Comparison of ENCODE assay signal across 1 cellular context in the genomic region with DNA sequence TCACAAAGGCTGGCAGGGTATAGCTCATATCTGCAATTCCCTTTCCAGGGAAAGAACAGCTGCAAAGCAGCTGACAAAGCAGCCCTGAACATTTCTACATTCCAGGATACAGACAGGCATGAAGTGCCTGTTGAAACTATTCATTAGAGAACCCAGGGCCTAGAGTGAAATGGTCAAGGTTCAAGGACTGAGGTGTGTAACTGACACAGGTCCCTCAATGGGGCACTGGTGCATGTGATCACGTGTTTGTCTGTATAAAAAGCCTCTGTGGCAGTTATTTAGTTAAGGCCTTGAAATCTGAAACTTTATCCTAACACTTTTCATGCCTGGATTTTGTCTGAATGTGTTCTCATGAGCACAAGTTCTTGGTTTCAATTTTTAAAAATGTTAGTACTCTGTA.
TF ChIP-seq lines count a peak whose summit lies in the region.

No MANE protein-coding gene starts in this region.

TF ChIP-seq in HepG2, 621 proteins besides CTCF, POLR2A, EP300 and RAD21 (continued from another document and continues in another):
- TF ChIP-seq ZMAT3 (CRISPR knock-in tag; conservative IDR thresholded peaks at IDR 0.05), result no peak; the same call in 1 of the 2 replicates
- TF ChIP-seq, protein P1, sequence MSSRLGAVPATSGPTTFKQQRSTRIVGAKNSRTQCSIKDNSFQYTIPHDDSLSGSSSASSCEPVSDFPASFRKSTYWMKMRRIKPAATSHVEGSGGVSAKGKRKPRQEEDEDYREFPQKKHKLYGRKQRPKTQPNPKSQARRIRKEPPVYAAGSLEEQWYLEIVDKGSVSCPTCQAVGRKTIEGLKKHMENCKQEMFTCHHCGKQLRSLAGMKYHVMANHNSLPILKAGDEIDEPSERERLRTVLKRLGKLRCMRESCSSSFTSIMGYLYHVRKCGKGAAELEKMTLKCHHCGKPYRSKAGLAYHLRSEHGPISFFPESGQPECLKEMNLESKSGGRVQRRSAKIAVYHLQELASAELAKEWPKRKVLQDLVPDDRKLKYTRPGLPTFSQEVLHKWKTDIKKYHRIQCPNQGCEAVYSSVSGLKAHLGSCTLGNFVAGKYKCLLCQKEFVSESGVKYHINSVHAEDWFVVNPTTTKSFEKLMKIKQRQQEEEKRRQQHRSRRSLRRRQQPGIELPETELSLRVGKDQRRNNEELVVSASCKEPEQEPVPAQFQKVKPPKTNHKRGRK (CRISPR knock-in tag; IDR thresholded peaks at IDR 0.05), result no peak
- TF ChIP-seq AGO1 (IDR thresholded peaks at IDR 0.05; ENCODE audit: low read depth, low read length, poor library complexity, severe bottlenecking), result no peak
- no peak for TF ChIP-seq TAF15 (IDR thresholded peaks at IDR 0.05; ENCODE audit: low read depth, low read length, poor library complexity, severe bottlenecking)
- no peak for TF ChIP-seq ZNF20 (CRISPR knock-in tag; IDR thresholded peaks at IDR 0.05)
- TF ChIP-seq, protein P2, sequence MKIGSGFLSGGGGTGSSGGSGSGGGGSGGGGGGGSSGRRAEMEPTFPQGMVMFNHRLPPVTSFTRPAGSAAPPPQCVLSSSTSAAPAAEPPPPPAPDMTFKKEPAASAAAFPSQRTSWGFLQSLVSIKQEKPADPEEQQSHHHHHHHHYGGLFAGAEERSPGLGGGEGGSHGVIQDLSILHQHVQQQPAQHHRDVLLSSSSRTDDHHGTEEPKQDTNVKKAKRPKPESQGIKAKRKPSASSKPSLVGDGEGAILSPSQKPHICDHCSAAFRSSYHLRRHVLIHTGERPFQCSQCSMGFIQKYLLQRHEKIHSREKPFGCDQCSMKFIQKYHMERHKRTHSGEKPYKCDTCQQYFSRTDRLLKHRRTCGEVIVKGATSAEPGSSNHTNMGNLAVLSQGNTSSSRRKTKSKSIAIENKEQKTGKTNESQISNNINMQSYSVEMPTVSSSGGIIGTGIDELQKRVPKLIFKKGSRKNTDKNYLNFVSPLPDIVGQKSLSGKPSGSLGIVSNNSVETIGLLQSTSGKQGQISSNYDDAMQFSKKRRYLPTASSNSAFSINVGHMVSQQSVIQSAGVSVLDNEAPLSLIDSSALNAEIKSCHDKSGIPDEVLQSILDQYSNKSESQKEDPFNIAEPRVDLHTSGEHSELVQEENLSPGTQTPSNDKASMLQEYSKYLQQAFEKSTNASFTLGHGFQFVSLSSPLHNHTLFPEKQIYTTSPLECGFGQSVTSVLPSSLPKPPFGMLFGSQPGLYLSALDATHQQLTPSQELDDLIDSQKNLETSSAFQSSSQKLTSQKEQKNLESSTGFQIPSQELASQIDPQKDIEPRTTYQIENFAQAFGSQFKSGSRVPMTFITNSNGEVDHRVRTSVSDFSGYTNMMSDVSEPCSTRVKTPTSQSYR (CRISPR knock-in tag; IDR thresholded peaks at IDR 0.05; ENCODE audit: borderline replicate concordance), result peak; percentile 26; the same call in 1 of the 2 replicates
- TF ChIP-seq, protein P3, sequence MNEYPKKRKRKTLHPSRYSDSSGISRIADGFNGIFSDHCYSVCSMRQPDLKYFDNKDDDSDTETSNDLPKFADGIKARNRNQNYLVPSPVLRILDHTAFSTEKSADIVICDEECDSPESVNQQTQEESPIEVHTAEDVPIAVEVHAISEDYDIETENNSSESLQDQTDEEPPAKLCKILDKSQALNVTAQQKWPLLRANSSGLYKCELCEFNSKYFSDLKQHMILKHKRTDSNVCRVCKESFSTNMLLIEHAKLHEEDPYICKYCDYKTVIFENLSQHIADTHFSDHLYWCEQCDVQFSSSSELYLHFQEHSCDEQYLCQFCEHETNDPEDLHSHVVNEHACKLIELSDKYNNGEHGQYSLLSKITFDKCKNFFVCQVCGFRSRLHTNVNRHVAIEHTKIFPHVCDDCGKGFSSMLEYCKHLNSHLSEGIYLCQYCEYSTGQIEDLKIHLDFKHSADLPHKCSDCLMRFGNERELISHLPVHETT (CRISPR knock-in tag; conservative IDR thresholded peaks at IDR 0.05), result no peak
- no peak for TF ChIP-seq PRMT3 (CRISPR knock-in tag; IDR thresholded peaks at IDR 0.05; ENCODE audit: borderline replicate concordance, low read depth)
- no peak for TF ChIP-seq KMT2A (CRISPR knock-in tag; IDR thresholded peaks at IDR 0.05)
- TF ChIP-seq NFIC (IDR thresholded peaks at IDR 0.05; ENCODE audit: low read length), result peak; percentile 72; the same call in 1 of the 2 replicates
- TF ChIP-seq, protein P4, sequence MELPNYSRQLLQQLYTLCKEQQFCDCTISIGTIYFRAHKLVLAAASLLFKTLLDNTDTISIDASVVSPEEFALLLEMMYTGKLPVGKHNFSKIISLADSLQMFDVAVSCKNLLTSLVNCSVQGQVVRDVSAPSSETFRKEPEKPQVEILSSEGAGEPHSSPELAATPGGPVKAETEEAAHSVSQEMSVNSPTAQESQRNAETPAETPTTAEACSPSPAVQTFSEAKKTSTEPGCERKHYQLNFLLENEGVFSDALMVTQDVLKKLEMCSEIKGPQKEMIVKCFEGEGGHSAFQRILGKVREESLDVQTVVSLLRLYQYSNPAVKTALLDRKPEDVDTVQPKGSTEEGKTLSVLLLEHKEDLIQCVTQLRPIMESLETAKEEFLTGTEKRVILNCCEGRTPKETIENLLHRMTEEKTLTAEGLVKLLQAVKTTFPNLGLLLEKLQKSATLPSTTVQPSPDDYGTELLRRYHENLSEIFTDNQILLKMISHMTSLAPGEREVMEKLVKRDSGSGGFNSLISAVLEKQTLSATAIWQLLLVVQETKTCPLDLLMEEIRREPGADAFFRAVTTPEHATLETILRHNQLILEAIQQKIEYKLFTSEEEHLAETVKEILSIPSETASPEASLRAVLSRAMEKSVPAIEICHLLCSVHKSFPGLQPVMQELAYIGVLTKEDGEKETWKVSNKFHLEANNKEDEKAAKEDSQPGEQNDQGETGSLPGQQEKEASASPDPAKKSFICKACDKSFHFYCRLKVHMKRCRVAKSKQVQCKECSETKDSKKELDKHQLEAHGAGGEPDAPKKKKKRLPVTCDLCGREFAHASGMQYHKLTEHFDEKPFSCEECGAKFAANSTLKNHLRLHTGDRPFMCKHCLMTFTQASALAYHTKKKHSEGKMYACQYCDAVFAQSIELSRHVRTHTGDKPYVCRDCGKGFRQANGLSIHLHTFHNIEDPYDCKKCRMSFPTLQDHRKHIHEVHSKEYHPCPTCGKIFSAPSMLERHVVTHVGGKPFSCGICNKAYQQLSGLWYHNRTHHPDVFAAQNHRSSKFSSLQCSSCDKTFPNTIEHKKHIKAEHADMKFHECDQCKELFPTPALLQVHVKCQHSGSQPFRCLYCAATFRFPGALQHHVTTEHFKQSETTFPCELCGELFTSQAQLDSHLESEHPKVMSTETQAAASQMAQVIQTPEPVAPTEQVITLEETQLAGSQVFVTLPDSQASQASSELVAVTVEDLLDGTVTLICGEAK (IDR thresholded peaks at IDR 0.05), result peak; percentile 82
- TF ChIP-seq, protein P4 (CRISPR knock-in tag; IDR thresholded peaks at IDR 0.05), result peak; percentile 97
- TF ChIP-seq ZNF678 (CRISPR knock-in tag; IDR thresholded peaks at IDR 0.05), result no peak
- TF ChIP-seq, protein P5, sequence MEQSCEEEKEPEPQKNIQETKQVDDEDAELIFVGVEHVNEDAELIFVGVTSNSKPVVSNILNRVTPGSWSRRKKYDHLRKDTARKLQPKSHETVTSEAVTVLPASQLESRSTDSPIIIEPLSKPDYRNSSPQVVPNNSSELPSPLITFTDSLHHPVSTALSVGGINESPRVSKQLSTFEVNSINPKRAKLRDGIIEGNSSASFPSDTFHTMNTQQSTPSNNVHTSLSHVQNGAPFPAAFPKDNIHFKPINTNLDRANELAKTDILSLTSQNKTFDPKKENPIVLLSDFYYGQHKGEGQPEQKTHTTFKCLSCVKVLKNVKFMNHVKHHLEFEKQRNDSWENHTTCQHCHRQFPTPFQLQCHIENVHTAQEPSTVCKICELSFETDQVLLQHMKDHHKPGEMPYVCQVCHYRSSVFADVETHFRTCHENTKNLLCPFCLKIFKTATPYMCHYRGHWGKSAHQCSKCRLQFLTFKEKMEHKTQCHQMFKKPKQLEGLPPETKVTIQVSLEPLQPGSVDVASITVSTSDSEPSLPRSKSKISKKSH (CRISPR knock-in tag; IDR thresholded peaks at IDR 0.05; ENCODE audit: borderline replicate concordance), result no peak
- no peak for TF ChIP-seq SRF (IDR thresholded peaks at IDR 0.05; ENCODE audit: low read depth, low read length)
- TF ChIP-seq, protein P6, sequence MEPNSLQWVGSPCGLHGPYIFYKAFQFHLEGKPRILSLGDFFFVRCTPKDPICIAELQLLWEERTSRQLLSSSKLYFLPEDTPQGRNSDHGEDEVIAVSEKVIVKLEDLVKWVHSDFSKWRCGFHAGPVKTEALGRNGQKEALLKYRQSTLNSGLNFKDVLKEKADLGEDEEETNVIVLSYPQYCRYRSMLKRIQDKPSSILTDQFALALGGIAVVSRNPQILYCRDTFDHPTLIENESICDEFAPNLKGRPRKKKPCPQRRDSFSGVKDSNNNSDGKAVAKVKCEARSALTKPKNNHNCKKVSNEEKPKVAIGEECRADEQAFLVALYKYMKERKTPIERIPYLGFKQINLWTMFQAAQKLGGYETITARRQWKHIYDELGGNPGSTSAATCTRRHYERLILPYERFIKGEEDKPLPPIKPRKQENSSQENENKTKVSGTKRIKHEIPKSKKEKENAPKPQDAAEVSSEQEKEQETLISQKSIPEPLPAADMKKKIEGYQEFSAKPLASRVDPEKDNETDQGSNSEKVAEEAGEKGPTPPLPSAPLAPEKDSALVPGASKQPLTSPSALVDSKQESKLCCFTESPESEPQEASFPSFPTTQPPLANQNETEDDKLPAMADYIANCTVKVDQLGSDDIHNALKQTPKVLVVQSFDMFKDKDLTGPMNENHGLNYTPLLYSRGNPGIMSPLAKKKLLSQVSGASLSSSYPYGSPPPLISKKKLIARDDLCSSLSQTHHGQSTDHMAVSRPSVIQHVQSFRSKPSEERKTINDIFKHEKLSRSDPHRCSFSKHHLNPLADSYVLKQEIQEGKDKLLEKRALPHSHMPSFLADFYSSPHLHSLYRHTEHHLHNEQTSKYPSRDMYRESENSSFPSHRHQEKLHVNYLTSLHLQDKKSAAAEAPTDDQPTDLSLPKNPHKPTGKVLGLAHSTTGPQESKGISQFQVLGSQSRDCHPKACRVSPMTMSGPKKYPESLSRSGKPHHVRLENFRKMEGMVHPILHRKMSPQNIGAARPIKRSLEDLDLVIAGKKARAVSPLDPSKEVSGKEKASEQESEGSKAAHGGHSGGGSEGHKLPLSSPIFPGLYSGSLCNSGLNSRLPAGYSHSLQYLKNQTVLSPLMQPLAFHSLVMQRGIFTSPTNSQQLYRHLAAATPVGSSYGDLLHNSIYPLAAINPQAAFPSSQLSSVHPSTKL (CRISPR knock-in tag; IDR thresholded peaks at IDR 0.05), result peak; percentile 98
- no peak for TF ChIP-seq ZSCAN12 (CRISPR knock-in tag; IDR thresholded peaks at IDR 0.05)
- TF ChIP-seq, protein P7, sequence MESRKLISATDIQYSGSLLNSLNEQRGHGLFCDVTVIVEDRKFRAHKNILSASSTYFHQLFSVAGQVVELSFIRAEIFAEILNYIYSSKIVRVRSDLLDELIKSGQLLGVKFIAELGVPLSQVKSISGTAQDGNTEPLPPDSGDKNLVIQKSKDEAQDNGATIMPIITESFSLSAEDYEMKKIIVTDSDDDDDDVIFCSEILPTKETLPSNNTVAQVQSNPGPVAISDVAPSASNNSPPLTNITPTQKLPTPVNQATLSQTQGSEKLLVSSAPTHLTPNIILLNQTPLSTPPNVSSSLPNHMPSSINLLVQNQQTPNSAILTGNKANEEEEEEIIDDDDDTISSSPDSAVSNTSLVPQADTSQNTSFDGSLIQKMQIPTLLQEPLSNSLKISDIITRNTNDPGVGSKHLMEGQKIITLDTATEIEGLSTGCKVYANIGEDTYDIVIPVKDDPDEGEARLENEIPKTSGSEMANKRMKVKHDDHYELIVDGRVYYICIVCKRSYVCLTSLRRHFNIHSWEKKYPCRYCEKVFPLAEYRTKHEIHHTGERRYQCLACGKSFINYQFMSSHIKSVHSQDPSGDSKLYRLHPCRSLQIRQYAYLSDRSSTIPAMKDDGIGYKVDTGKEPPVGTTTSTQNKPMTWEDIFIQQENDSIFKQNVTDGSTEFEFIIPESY (CRISPR knock-in tag; IDR thresholded peaks at IDR 0.05), result no peak
- no peak for TF ChIP-seq ZNF749 (CRISPR knock-in tag; IDR thresholded peaks at IDR 0.05; ENCODE audit: borderline replicate concordance)
- TF ChIP-seq, protein P8, sequence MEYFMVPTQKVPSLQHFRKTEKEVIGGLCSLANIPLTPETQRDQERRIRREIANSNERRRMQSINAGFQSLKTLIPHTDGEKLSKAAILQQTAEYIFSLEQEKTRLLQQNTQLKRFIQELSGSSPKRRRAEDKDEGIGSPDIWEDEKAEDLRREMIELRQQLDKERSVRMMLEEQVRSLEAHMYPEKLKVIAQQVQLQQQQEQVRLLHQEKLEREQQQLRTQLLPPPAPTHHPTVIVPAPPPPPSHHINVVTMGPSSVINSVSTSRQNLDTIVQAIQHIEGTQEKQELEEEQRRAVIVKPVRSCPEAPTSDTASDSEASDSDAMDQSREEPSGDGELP (IDR thresholded peaks at IDR 0.05; ENCODE audit: borderline replicate concordance, low read depth), result peak; percentile 99
- TF ChIP-seq HOXA5 (CRISPR knock-in tag; IDR thresholded peaks at IDR 0.05), result no peak
- peak; percentile 77 for TF ChIP-seq CEBPG (CRISPR knock-in tag; IDR thresholded peaks at IDR 0.05)
- no peak for TF ChIP-seq STAT5B (CRISPR knock-in tag; IDR thresholded peaks at IDR 0.05)
- no peak for TF ChIP-seq ZNF605 (CRISPR knock-in tag; IDR thresholded peaks at IDR 0.05)
- TF ChIP-seq ZFP90 (CRISPR knock-in tag; IDR thresholded peaks at IDR 0.05; ENCODE audit: borderline replicate concordance), result no peak
